17 cellular contexts compared by ENCODE assay signal in genomic region chr5:1824903-1825841, GRCh38. TPM values are rescaled to one million over a fixed set of nuclear protein-coding genes. Genes with fewer than 3 reads are reported as not detected.
DNase-seq lines count a peak whose midpoint lies in the region; ATAC-seq, FAIRE-seq and TF ChIP-seq lines count a peak whose summit lies in the region.
"Had no signal": no experiment of that assay in that cellular context is flagged by ENCODE, and none has a peak within 500 bp of the region (broad histone marks: within the 10 kb centered on the region; RNA-seq: fewer than 3 reads in every experiment).

No MANE protein-coding gene starts in this region.

- H3K9ac ChIP-seq in astrocyte (ENCODE audit: low read length) = no peak overlapping the region
- H3K9ac ChIP-seq: BLaER1 treated with 17β-estradiol and CSF1 and Interleukin-3, amounts not matched to agents 10 nM and 100 nM had no signal

- H4K20me1 ChIP-seq in astrocyte (ENCODE audit: insufficient read depth, low read length) = peaks cover 4% of the 10 kb centered on the region

- H3K4me3 ChIP-seq in cardiac muscle cell (no peak overlapping the region), astrocyte (ENCODE audit: insufficient read depth, low read depth, low read length) (no peak overlapping the region), sigmoid colon (no peak overlapping the region)
- H3K4me3 ChIP-seq: BLaER1 treated with 17β-estradiol and CSF1 and Interleukin-3, amounts not matched to agents 10 nM and 100 nM had no signal

- H2AFZ ChIP-seq in astrocyte (ENCODE audit: low read depth, low read length) = no peak overlapping the region

- 96% methylated on average over 27 of the region's 27 CpGs for WGBS in sigmoid colon, 2 donors

- no peak overlapping the region for H3K27ac Mint-ChIP-seq in astrocyte (ENCODE audit: unreplicated experiment)
- no peak overlapping the region for H3K27ac Mint-ChIP-seq in stimulated activated naive B cell treated with anti-CD40 and anti-IgM and Interleukin-4, amounts not matched to agents 10 μg/mL and 1 μg/mL and 100 μg/mL, for 72 hours
- no peak overlapping the region for H3K27ac Mint-ChIP-seq in activated naive CD4-positive, alpha-beta T cell treated with anti-CD3 and anti-CD28 coated beads, Interleukin-2, amount 10 ng/mL, durations not matched to agents 7 days and 5 days
- H3K27ac Mint-ChIP-seq: HFFc6 had no signal

- no peak for FAIRE-seq in astrocyte (lab: Jason Lieb, UNC)

- TF ChIP-seq POLR2A in sigmoid colon (IDR thresholded peaks at IDR 0.05) = no peak

- no peaks in the 10 kb centered on the region for H3K4me1 ChIP-seq in cardiac muscle cell (ENCODE audit: low read depth)
- no peaks in the 10 kb centered on the region for H3K4me1 ChIP-seq in astrocyte (ENCODE audit: insufficient read depth, low read length)
- H3K4me1 ChIP-seq in sigmoid colon = no peaks in the 10 kb centered on the region

- intact Hi-C loops in left ventricle myocardium superior (cut with micrococcal nuclease) (no loop called here), sigmoid colon (cut with DNase I) (no loop called here)

- TF ChIP-seq CTCF in cardiac muscle cell (IDR thresholded peaks at IDR 0.05; ENCODE audit: low read depth, low read length) = no peak
- TF ChIP-seq CTCF in astrocyte (IDR thresholded peaks at IDR 0.05; ENCODE audit: insufficient read depth, low read depth, low read length) = no peak
- no peak for TF ChIP-seq CTCF in sigmoid colon (IDR thresholded peaks at IDR 0.05)

- H3K27ac ChIP-seq in cardiac muscle cell (peak overlapping the region; percentile 32), astrocyte (ENCODE audit: low read depth, low read length) (no peak overlapping the region), sigmoid colon (no peak overlapping the region)
- H3K27ac ChIP-seq: BLaER1 treated with 17β-estradiol and CSF1 and Interleukin-3, amounts not matched to agents 10 nM and 100 nM had no signal

- H3K4me2 ChIP-seq in astrocyte (ENCODE audit: low read length) = no peak overlapping the region
- H3K4me2 ChIP-seq: BLaER1 treated with 17β-estradiol and CSF1 and Interleukin-3, amounts not matched to agents 10 nM and 100 nM had no signal

- H3K9me3 Mint-ChIP-seq in astrocyte (ENCODE audit: unreplicated experiment) = peaks cover 1% of the 10 kb centered on the region
- H3K9me3 Mint-ChIP-seq in stimulated activated naive B cell treated with anti-CD40 and anti-IgM and Interleukin-4, amounts not matched to agents 10 μg/mL and 1 μg/mL and 100 μg/mL, for 72 hours = no peaks in the 10 kb centered on the region
- H3K9me3 Mint-ChIP-seq in activated naive CD4-positive, alpha-beta T cell treated with anti-CD3 and anti-CD28 coated beads, Interleukin-2, amount 10 ng/mL, durations not matched to agents 7 days and 5 days = no peaks in the 10 kb centered on the region
- H3K9me3 Mint-ChIP-seq: CD4-positive, CD25-positive, alpha-beta regulatory T cell; HFFc6 had no signal

- DNase-seq in cardiac muscle cell (ENCODE audit: low read depth in 1 of 2, low spot score in 1 of 2) = no peak
- DNase-seq in left ventricle myocardium superior = no peak
- DNase-seq in astrocyte (ENCODE audit: low read depth) = no peak
- DNase-seq in mesenteric fat pad (ENCODE audit: low spot score) = peak; percentile 86
- peak; percentile 49 for DNase-seq in sigmoid colon
- DNase-seq in stimulated activated naive B cell treated with anti-CD40 and anti-IgM and Interleukin-4, amounts not matched to agents 10 μg/mL and 1 μg/mL and 100 μg/mL, for 72 hours = no peak
- no peak for DNase-seq in activated naive CD4-positive, alpha-beta T cell treated with anti-CD3 and anti-CD28 coated beads, Interleukin-2, amount 10 ng/mL, durations not matched to agents 7 days and 5 days
- DNase-seq in islet precursor cell = no peak
- DNase-seq: ACHN; CD4-positive, CD25-positive, alpha-beta regulatory T cell; DMS53; GF-D8; HCEC 1CT; HFFc6 had no signal

- no peaks in the 10 kb centered on the region for H3K27me3 Mint-ChIP-seq in astrocyte (ENCODE audit: low read depth, unreplicated experiment)
- no peaks in the 10 kb centered on the region for H3K27me3 Mint-ChIP-seq in stimulated activated naive B cell treated with anti-CD40 and anti-IgM and Interleukin-4, amounts not matched to agents 10 μg/mL and 1 μg/mL and 100 μg/mL, for 72 hours
- no peaks in the 10 kb centered on the region for H3K27me3 Mint-ChIP-seq in activated naive CD4-positive, alpha-beta T cell treated with anti-CD3 and anti-CD28 coated beads, Interleukin-2, amount 10 ng/mL, durations not matched to agents 7 days and 5 days
- H3K27me3 Mint-ChIP-seq: CD4-positive, CD25-positive, alpha-beta regulatory T cell had no signal

- CTCF ChIA-PET in activated naive CD4-positive, alpha-beta T cell treated with anti-CD3 and anti-CD28 coated beads, Interleukin-2, amount 10 ng/mL, durations not matched to agents 7 days and 5 days (lab: Charles Lee) = no interaction called here

- no peak for ATAC-seq in left ventricle myocardium superior
- no peak for ATAC-seq in stimulated activated naive B cell treated with anti-CD40 and anti-IgM and Interleukin-4, amounts not matched to agents 10 μg/mL and 1 μg/mL and 100 μg/mL, for 72 hours (replicated peaks)

- peaks cover 24% of the 10 kb centered on the region for H3K36me3 ChIP-seq in cardiac muscle cell
- H3K36me3 ChIP-seq in astrocyte (ENCODE audit: insufficient read depth, low read length) = peaks cover 15% of the 10 kb centered on the region
- H3K36me3 ChIP-seq in sigmoid colon = peaks cover 0 to 56% (median 20%) of the 10 kb centered on the region in 4 donors

- H3K4me1 Mint-ChIP-seq in astrocyte (ENCODE audit: low read depth, unreplicated experiment) = no peaks in the 10 kb centered on the region
- H3K4me1 Mint-ChIP-seq in stimulated activated naive B cell treated with anti-CD40 and anti-IgM and Interleukin-4, amounts not matched to agents 10 μg/mL and 1 μg/mL and 100 μg/mL, for 72 hours = no peaks in the 10 kb centered on the region
- no peaks in the 10 kb centered on the region for H3K4me1 Mint-ChIP-seq in activated naive CD4-positive, alpha-beta T cell treated with anti-CD3 and anti-CD28 coated beads, Interleukin-2, amount 10 ng/mL, durations not matched to agents 7 days and 5 days

- H3K27me3 ChIP-seq in cardiac muscle cell (no peaks in the 10 kb centered on the region), astrocyte (ENCODE audit: insufficient read depth, low read length) (no peaks in the 10 kb centered on the region), sigmoid colon (no peaks in the 10 kb centered on the region)
- H3K27me3 ChIP-seq: BLaER1 treated with 17β-estradiol and CSF1 and Interleukin-3, amounts not matched to agents 10 nM and 100 nM had no signal

- H3K36me3 Mint-ChIP-seq in astrocyte (ENCODE audit: low read depth, unreplicated experiment) = peaks cover 30% of the 10 kb centered on the region
- peaks cover 34 to 46% of the 10 kb centered on the region in 2 donors for H3K36me3 Mint-ChIP-seq in stimulated activated naive B cell treated with anti-CD40 and anti-IgM and Interleukin-4, amounts not matched to agents 10 μg/mL and 1 μg/mL and 100 μg/mL, for 72 hours
- peaks cover 9% of the 10 kb centered on the region for H3K36me3 Mint-ChIP-seq in activated naive CD4-positive, alpha-beta T cell treated with anti-CD3 and anti-CD28 coated beads, Interleukin-2, amount 10 ng/mL, durations not matched to agents 7 days and 5 days

- H3K79me2 ChIP-seq in astrocyte (ENCODE audit: insufficient read depth, low read length) = no peaks in the 10 kb centered on the region

- H3K9me3 ChIP-seq in cardiac muscle cell (ENCODE audit: low read depth) (no peaks in the 10 kb centered on the region), astrocyte (ENCODE audit: insufficient read depth, low read depth, low read length) (no peaks in the 10 kb centered on the region), sigmoid colon (no peaks in the 10 kb centered on the region)
- H3K9me3 ChIP-seq: BLaER1 treated with 17β-estradiol and CSF1 and Interleukin-3, amounts not matched to agents 10 nM and 100 nM had no signal

- peak overlapping the region; percentile 34 for H3K4me3 Mint-ChIP-seq in astrocyte (ENCODE audit: unreplicated experiment)
- H3K4me3 Mint-ChIP-seq in stimulated activated naive B cell treated with anti-CD40 and anti-IgM and Interleukin-4, amounts not matched to agents 10 μg/mL and 1 μg/mL and 100 μg/mL, for 72 hours = no peak overlapping the region
- no peak overlapping the region for H3K4me3 Mint-ChIP-seq in activated naive CD4-positive, alpha-beta T cell treated with anti-CD3 and anti-CD28 coated beads, Interleukin-2, amount 10 ng/mL, durations not matched to agents 7 days and 5 days
- H3K4me3 Mint-ChIP-seq: CD4-positive, CD25-positive, alpha-beta regulatory T cell; HFFc6 had no signal

- TF ChIP-seq EP300 in sigmoid colon (IDR thresholded peaks at IDR 0.05) = no peak

RNA-seq across cellular contexts. Expression of gene NDUFS6, which starts 24.0 kb away (rescaled TPM):
- 141 and 286 TPM in 2 replicates for total RNA-seq in cardiac muscle cell
- 281 and 371 TPM in 2 replicates for polyA plus RNA-seq in cardiac muscle cell
- total RNA-seq in left ventricle myocardium superior = 128 TPM
- 37.6 and 39.3 TPM in 2 replicates for total RNA-seq in astrocyte
- 26.4 TPM for total RNA-seq in mesenteric fat pad
- total RNA-seq in sigmoid colon = 10 to 100 TPM; 34.9 to 82.6 (median 55.4) TPM
- 100 to 1,000 TPM in 2 of 3 donors, 10 to 100 TPM in 1; 94.0 to 156 (median 111) TPM for polyA plus RNA-seq in sigmoid colon

RNA-seq across cellular contexts. Expression of gene MRPL36, which starts 25.5 kb away (rescaled TPM):
- total RNA-seq in cardiac muscle cell (73.9 and 101 TPM in 2 replicates), left ventricle myocardium superior (66.7 TPM), astrocyte (69.9 and 72.2 TPM in 2 replicates), mesenteric fat pad (50.4 TPM), sigmoid colon (10 to 100 TPM; 32.4 to 59.4 (median 49.2) TPM)
- polyA plus RNA-seq in cardiac muscle cell (195 and 206 TPM in 2 replicates), sigmoid colon (10 to 100 TPM; 65.9 to 77.9 (median 70.9) TPM)

RNA-seq across cellular contexts. Expression of gene IRX4, which starts 57.6 kb away (rescaled TPM):
- 284 and 308 TPM in 2 replicates for total RNA-seq in cardiac muscle cell
- polyA plus RNA-seq in cardiac muscle cell = 208 and 257 TPM in 2 replicates
- 19.6 TPM for total RNA-seq in left ventricle myocardium superior
- total RNA-seq in astrocyte = 0.53 and 0.68 TPM in 2 replicates
- not detected for total RNA-seq in mesenteric fat pad
- total RNA-seq in sigmoid colon = not detected
- polyA plus RNA-seq in sigmoid colon = under 1 TPM in 1 of 3 donors, not detected in 2; 0.06 TPM
- total RNA-seq: A172; CD4-positive, CD25-positive, alpha-beta regulatory T cell; H4; HFFc6 had no signal
- polyA plus RNA-seq: CD4-positive, CD25-positive, alpha-beta regulatory T cell had no signal

Comparison
In these comparisons a context has a peak if more than half of its experiments do, and no peak if none do; other contexts are left out.
1. RNA of gene IRX4, which starts 57.6 kb away (total RNA-seq): 284 to 308 TPM in cardiac muscle cell; 19.6 TPM in left ventricle myocardium superior (single experiment), 0.53 to 0.68 TPM in astrocyte, not detected in mesenteric fat pad (single experiment) and not detected in sigmoid colon; every median in the first group is over 10 times any median in the second.
2. DNase-seq: peak in mesenteric fat pad (single experiment) and sigmoid colon (single experiment); none in cardiac muscle cell (0 of 2), left ventricle myocardium superior (single experiment), astrocyte (single experiment), stimulated activated naive B cell treated with anti-CD40 and anti-IgM and Interleukin-4, amounts not matched to agents 10 μg/mL and 1 μg/mL and 100 μg/mL, for 72 hours (single experiment), activated naive CD4-positive, alpha-beta T cell treated with anti-CD3 and anti-CD28 coated beads, Interleukin-2, amount 10 ng/mL, durations not matched to agents 7 days and 5 days (single experiment) and islet precursor cell (single experiment).